26 cellular contexts compared by ENCODE assay signal in genomic region chr3:138591392-138591791, GRCh38.
"Had no signal": no experiment of that assay in that cellular context is flagged by ENCODE, and none has a peak within 500 bp of the region (broad histone marks: within the 10 kb centered on the region; RNA-seq: fewer than 3 reads in every experiment).

No MANE protein-coding gene starts in this region.

- H3K27me3 ChIP-seq: hepatocyte, ovary, stomach, testis, thyroid gland, transverse colon, upper lobe of left lung, vagina had no signal

- H3K36me3 ChIP-seq: lower lobe of right lung, ovary, thyroid gland, upper lobe of left lung, vagina had no signal

- H3K4me2 ChIP-seq: hepatocyte had no signal

- H3K36me3 Mint-ChIP-seq: naive B cell, natural killer cell had no signal

- H3K27ac Mint-ChIP-seq: natural killer cell; nephron progenitor cell; stimulated activated memory B cell treated with anti-CD40 and anti-IgM and Interleukin-4, amounts not matched to agents 10 μg/mL and 1 μg/mL and 100 μg/mL, for 72 hours had no signal

- H3K9me3 Mint-ChIP-seq: natural killer cell had no signal

- H3K4me3 ChIP-seq: hepatocyte, ovary, skin epidermis, spleen, stomach, testis, thyroid gland, transverse colon, vagina had no signal

- H3K9me3 ChIP-seq: lower lobe of right lung, ovary, spleen, stomach, testis, thyroid gland, transverse colon, upper lobe of left lung, vagina had no signal

- ATAC-seq: left lobe of liver; left ventricle myocardium superior; lower lobe of right lung; natural killer cell; right cardiac atrium; sciatic nerve; stimulated activated memory B cell treated with anti-CD40 and anti-IgM and Interleukin-4, amounts not matched to agents 10 μg/mL and 1 μg/mL and 100 μg/mL, for 72 hours had no signal

- H3K27ac ChIP-seq: hepatocyte, lower lobe of right lung, ovary, skin epidermis, spleen, testis, thyroid gland, upper lobe of left lung, vagina had no signal

- H2AFZ ChIP-seq: hepatocyte had no signal

- DNase-seq: islet precursor cell; left ventricle myocardium superior; lower lobe of right lung; mammary epithelial cell; mesenchymal stem cell; naive B cell; natural killer cell; nephron progenitor cell; ovary; retina; right cardiac atrium; spleen; stimulated activated CD4-positive, alpha-beta T cell treated with anti-CD3 and anti-CD28 coated beads, Interleukin-4, amount 100 ng/mL, for 24 hours; stimulated activated naive CD4-positive, alpha-beta T cell treated with Interleukin-2 at 50 U/mL for 16 hours; stomach; testis; thyroid gland; transverse colon; upper lobe of left lung had no signal

- H3K4me3 Mint-ChIP-seq: natural killer cell; nephron progenitor cell; stimulated activated memory B cell treated with anti-CD40 and anti-IgM and Interleukin-4, amounts not matched to agents 10 μg/mL and 1 μg/mL and 100 μg/mL, for 72 hours had no signal

- H3K27me3 Mint-ChIP-seq: naive B cell; progenitor cell of endocrine pancreas; stimulated activated memory B cell treated with anti-CD40 and anti-IgM and Interleukin-4, amounts not matched to agents 10 μg/mL and 1 μg/mL and 100 μg/mL, for 72 hours had no signal
